In genomic region chr7:27737178-27737577, GRCh38 we compare ENCODE assay signal across 26 cellular contexts. TPM values are rescaled to one million over a fixed set of nuclear protein-coding genes. Genes with fewer than 3 reads are reported as not detected.
A peak's percentile ranks its signal among the peaks of the same experiment; 100 is the strongest.
DNase-seq lines count a peak whose midpoint lies in the region; ATAC-seq, FAIRE-seq and TF ChIP-seq lines count a peak whose summit lies in the region.
"Had no signal": no experiment of that assay in that cellular context is flagged by ENCODE, and none has a peak within 500 bp of the region (broad histone marks: within the 10 kb centered on the region; RNA-seq: fewer than 3 reads in every experiment).

No MANE protein-coding gene starts in this region.

- H3K27me3 ChIP-seq in K562 (ENCODE audit: control insufficient read depth in 2 of 2, insufficient read depth in 2 of 2, low read length in 2 of 2), result no peaks in the 10 kb centered on the region
- H3K27me3 ChIP-seq in mesenchymal stem cell (ENCODE audit: control insufficient read depth in 1 of 2, insufficient read depth in 1 of 2, low read length in 2 of 2), result no peaks in the 10 kb centered on the region
- H3K27me3 ChIP-seq in stomach smooth muscle (ENCODE audit: control insufficient read depth in 1 of 2, insufficient read depth in 2 of 2, low read length in 2 of 2), result no peaks in the 10 kb centered on the region
- H3K27me3 ChIP-seq: BE2C had no signal

- POLR2A ChIA-PET in K562 (lab: Yijun Ruan, JAX), result interaction anchor here (1.0 to 1.2 kb wide), 2 partner anchors 22 to 75 kb away, joined by 3 read pairs; partner anchors contain the start of gene HIBADH

- H2AFZ ChIP-seq in K562 (ENCODE audit: low read depth, low read length) (peak overlapping the region; percentile 60), mesenchymal stem cell (ENCODE audit: low read depth, low read length) (no peak overlapping the region)

- intact Hi-C loops in Calu3 (cut with micrococcal nuclease; ENCODE audit: unreplicated experiment) (no loop called here), K562 (cut with micrococcal nuclease) (loop anchor here (5.0 kb wide), 1 partner anchor 45 kb away; no protein-coding TSS in a partner anchor)

- peaks cover 31% of the 10 kb centered on the region for H3K36me3 Mint-ChIP-seq in Calu3 (ENCODE audit: insufficient read depth, unreplicated experiment)
- no peaks in the 10 kb centered on the region for H3K36me3 Mint-ChIP-seq in activated naive CD8-positive, alpha-beta T cell treated with anti-CD3 and anti-CD28 coated beads for 36 hours

- peaks cover 19% of the 10 kb centered on the region for H3K79me2 ChIP-seq in K562 (ENCODE audit: control insufficient read depth, insufficient read depth, low read length)

- no peak overlapping the region for H3K4me3 ChIP-seq in K562
- H3K4me3 ChIP-seq in mesenchymal stem cell (ENCODE audit: insufficient read depth in 1 of 2, low read depth in 1 of 2, low read length in 2 of 2), result no peak overlapping the region
- H3K4me3 ChIP-seq in stomach smooth muscle (ENCODE audit: low read length in 2 of 2), result no peak overlapping the region

- no peak overlapping the region for H2BK12ac ChIP-seq in mesenchymal stem cell (ENCODE audit: low read length in 2 of 2)

- no peak overlapping the region for H3K18ac ChIP-seq in mesenchymal stem cell (ENCODE audit: low read depth in 1 of 2, low read length in 2 of 2)

- H3K4me2 ChIP-seq in K562 (ENCODE audit: insufficient read depth, low read length), result no peak overlapping the region
- no peak overlapping the region for H3K4me2 ChIP-seq in mesenchymal stem cell (ENCODE audit: low read length, poor library complexity, severe bottlenecking)
- H3K4me2 ChIP-seq: KMS-11, SK-N-SH had no signal

- H3K4me1 ChIP-seq in K562 (replicated peaks in 1 of 2; ENCODE audit: control insufficient read depth in 2 of 2, insufficient read depth in 2 of 2, low read length in 2 of 2), result peaks cover 5 to 11% of the 10 kb centered on the region in 2 experiments; a peak in 4 of 5 replicates
- H3K4me1 ChIP-seq in mesenchymal stem cell (ENCODE audit: control insufficient read depth, insufficient read depth, low read depth, low read length), result peaks cover 1% of the 10 kb centered on the region
- H3K4me1 ChIP-seq in stomach smooth muscle (ENCODE audit: control insufficient read depth, insufficient read depth, low read length), result no peaks in the 10 kb centered on the region

- no peak for TF ChIP-seq EP300 in K562 (IDR thresholded peaks at IDR 0.05; ENCODE audit: low read length)

- FAIRE-seq in K562 (lab: Jason Lieb, UNC), result no peak
- FAIRE-seq: H54, RCC 7860 had no signal

- H3K23ac ChIP-seq in mesenchymal stem cell (ENCODE audit: low read length in 2 of 2), result no peak overlapping the region

- H3K36me3 ChIP-seq in K562 (ENCODE audit: control insufficient read depth, insufficient read depth, low read length), result no peaks in the 10 kb centered on the region
- H3K36me3 ChIP-seq in mesenchymal stem cell (ENCODE audit: control insufficient read depth in 1 of 2, insufficient read depth in 2 of 2, low read depth in 1 of 2, low read length in 2 of 2), result no peaks in the 10 kb centered on the region
- no peaks in the 10 kb centered on the region for H3K36me3 ChIP-seq in stomach smooth muscle (ENCODE audit: control insufficient read depth in 2 of 2, insufficient read depth in 2 of 2, low read length in 2 of 2)
- H3K36me3 ChIP-seq: BE2C had no signal

- in situ Hi-C loops in K562 (cut with MboI), result no loop called here

- H3K27ac ChIP-seq in K562 (ENCODE audit: extremely low read depth, low read depth, low read length), result no peak overlapping the region
- no peak overlapping the region for H3K27ac ChIP-seq in mesenchymal stem cell (ENCODE audit: low read length, poor library complexity, severe bottlenecking)
- peak overlapping the region; percentile 6 for H3K27ac ChIP-seq in stomach smooth muscle (ENCODE audit: low read length)
- H3K27ac ChIP-seq: KMS-11 had no signal

- H2BK5ac ChIP-seq in mesenchymal stem cell (ENCODE audit: low read depth, low read length, poor library complexity, severe bottlenecking), result no peak overlapping the region

- peak overlapping the region; percentile 19 for H2BK120ac ChIP-seq in mesenchymal stem cell (ENCODE audit: low read depth, low read length)

- TF ChIP-seq RAD21 in K562 (CRISPR knock-in tag; conservative IDR thresholded peaks at IDR 0.05 in 1 of 2, IDR thresholded peaks at IDR 0.05 in 1 of 2), result no peak

- no peak overlapping the region for H4K8ac ChIP-seq in mesenchymal stem cell (ENCODE audit: low read length)

- H3K9ac ChIP-seq in K562 (ENCODE audit: insufficient read depth in 1 of 2, low read depth in 2 of 2, low read length in 2 of 2), result no peak overlapping the region
- H3K9ac ChIP-seq in mesenchymal stem cell (ENCODE audit: low read length), result no peak overlapping the region
- no peak overlapping the region for H3K9ac ChIP-seq in stomach smooth muscle (ENCODE audit: low read length in 2 of 2)
- H3K9ac ChIP-seq: KMS-11, SK-N-SH had no signal

- no TSS peak for BruUV-seq in Calu3 (replicated peaks; lab: Mats Ljungman, UMichigan)
- no TSS peak for BruUV-seq in K562 (replicated peaks; lab: Mats Ljungman, UMichigan)

- CTCF ChIA-PET in Calu3 (lab: Charles Lee) (interaction anchor here (1.1 kb wide), 1 partner anchor 17 kb away, joined by 5 read pairs; no protein-coding TSS in a partner anchor), K562 (lab: Yijun Ruan, JAX; ENCODE audit: low intra/inter-chr PET ratio) (no interaction called here)

- TF ChIP-seq CTCF in Calu3 (IDR thresholded peaks at IDR 0.05; ENCODE audit: unreplicated experiment) (no peak), K562 (IDR thresholded peaks at IDR 0.05 in 2 of 3, conservative IDR thresholded peaks at IDR 0.05 in 1 of 3; ENCODE audit: insufficient read depth in 2 of 3, low read depth in 1 of 3, low read length in 3 of 3) (no peak)

- no peaks in the 10 kb centered on the region for H3K9me3 Mint-ChIP-seq in Calu3 (ENCODE audit: low read depth, unreplicated experiment)
- H3K9me3 Mint-ChIP-seq in activated naive CD8-positive, alpha-beta T cell treated with anti-CD3 and anti-CD28 coated beads for 36 hours, result no peaks in the 10 kb centered on the region

- TF ChIP-seq POLR2A in K562 (conservative IDR thresholded peaks at IDR 0.05), result no peak

- DNase-seq in Calu3, result no peak
- DNase-seq in K562 (ENCODE audit: extremely low read depth in 1 of 4, low spot score in 3 of 4), result no peak
- no peak for DNase-seq in mesenchymal stem cell
- no peak for DNase-seq in GM19238 (ENCODE audit: insufficient read length, low spot score)
- no peak for DNase-seq in COR-L47 (lab: John Stamatoyannopoulos, UW)
- DNase-seq in cerebellum (ENCODE audit: low spot score), result no peak
- no peak for DNase-seq in activated naive CD8-positive, alpha-beta T cell treated with anti-CD3 and anti-CD28 coated beads for 36 hours
- DNase-seq: ACHN; BE2C; CD4-positive, CD25-positive, alpha-beta regulatory T cell; DMS 273 treated with DMSO at 0.1 percent for 48 hours; DMS79; EL; GF-D8; IMR-90; MM.1S; NCI-H1694; NCI-H2029 treated with DMSO at 0.1 percent for 48 hours; NCI-H446 treated with DMSO at 0.1 percent for 48 hours; NCI-H526 treated with DMSO at 0.1 percent for 48 hours; SK-N-SH; SW 1271 had no signal

- no peak overlapping the region for H4K91ac ChIP-seq in mesenchymal stem cell (ENCODE audit: low read length)

- 0 out of 2 replicates have a peak, but pooled peaks cover 4% of the 10 kb centered on the region for H4K20me1 ChIP-seq in K562 (replicated peaks; ENCODE audit: control insufficient read depth, insufficient read depth, low read length)

- H3K4me3 Mint-ChIP-seq in Calu3 (ENCODE audit: low read depth, unreplicated experiment), result peak overlapping the region; percentile 3
- H3K4me3 Mint-ChIP-seq in activated naive CD8-positive, alpha-beta T cell treated with anti-CD3 and anti-CD28 coated beads for 36 hours, result no peak overlapping the region

- 100% methylated on average over 2 of the region's 2 CpGs for WGBS in K562 (ENCODE audit: insufficient coverage, low coverage, missing lambda C conversion rate)
- WGBS in mesenchymal stem cell, result 100% methylated on average over 2 of the region's 2 CpGs

- no peak overlapping the region for H2BK15ac ChIP-seq in mesenchymal stem cell (ENCODE audit: low read depth, poor library complexity, severe bottlenecking)

- no peak overlapping the region for H3K14ac ChIP-seq in mesenchymal stem cell (ENCODE audit: low read length in 2 of 2)

- no peaks in the 10 kb centered on the region for H3K9me3 ChIP-seq in K562 (replicated peaks; ENCODE audit: control insufficient read depth, insufficient read depth, low read depth, low read length)
- H3K9me3 ChIP-seq in mesenchymal stem cell (ENCODE audit: control insufficient read depth, low read length), result no peaks in the 10 kb centered on the region
- no peaks in the 10 kb centered on the region for H3K9me3 ChIP-seq in stomach smooth muscle (ENCODE audit: control insufficient read depth in 2 of 2, low read length in 2 of 2)
- H3K9me3 ChIP-seq: BE2C, SK-N-SH had no signal

- no peak for ATAC-seq in K562

- peaks cover 1% of the 10 kb centered on the region for H3K79me1 ChIP-seq in mesenchymal stem cell (replicated peaks; ENCODE audit: low read length, poor library complexity, severe bottlenecking)

- no peak overlapping the region for H2AK5ac ChIP-seq in mesenchymal stem cell (ENCODE audit: low read length, severe bottlenecking)

- no peak overlapping the region for H3K4ac ChIP-seq in mesenchymal stem cell (ENCODE audit: low read depth in 1 of 2, low read length in 2 of 2)

- peaks cover 45% of the 10 kb centered on the region for H3K4me1 Mint-ChIP-seq in Calu3 (ENCODE audit: low read depth, unreplicated experiment)
- peaks cover 22% of the 10 kb centered on the region for H3K4me1 Mint-ChIP-seq in activated naive CD8-positive, alpha-beta T cell treated with anti-CD3 and anti-CD28 coated beads for 36 hours

- H3K27ac Mint-ChIP-seq in Calu3 (ENCODE audit: unreplicated experiment), result peak overlapping the region; percentile 42
- H3K27ac Mint-ChIP-seq in activated naive CD8-positive, alpha-beta T cell treated with anti-CD3 and anti-CD28 coated beads for 36 hours, result no peak overlapping the region

- no peaks in the 10 kb centered on the region for H3K9me1 ChIP-seq in K562 (ENCODE audit: control insufficient read depth, insufficient read depth, low read length)

- H3K27me3 Mint-ChIP-seq in Calu3 (ENCODE audit: unreplicated experiment), result no peaks in the 10 kb centered on the region
- no peaks in the 10 kb centered on the region for H3K27me3 Mint-ChIP-seq in activated naive CD8-positive, alpha-beta T cell treated with anti-CD3 and anti-CD28 coated beads for 36 hours

RNA-seq across cellular contexts. Expression of gene TAX1BP1, which starts 2.8 kb away (rescaled TPM):
- total RNA-seq in Calu3 (2022) (190 TPM in 2 replicates), K562 (2014; rRNA removed) (43.2 and 49.0 TPM in 2 replicates), K562 (2014; rRNA removed; fragmentation: Illumina TruSeq; extraction: Trizol) (75.9 and 91.9 TPM in 2 replicates), K562 (2015; rRNA removed; fragmentation: Illumina TruSeq; extraction: Trizol) (58.9 and 64.7 TPM in 2 replicates), K562 (2021) (59.5 and 61.8 TPM in 2 replicates), cerebellum (65.3 TPM)
- total RNA-seq in K562 (2011; cell fraction: chromatin; rRNA removed; ENCODE audit: low replicate concordance), result 31.5 and 80.4 TPM in 2 replicates
- total RNA-seq in K562 (2011; cell fraction: nucleolus; rRNA removed), result 20.5 and 28.6 TPM in 2 replicates
- 35.2 and 42.7 TPM in 2 replicates for total RNA-seq in K562 (2011; cell fraction: nucleoplasm; rRNA removed)
- polyA plus RNA-seq in K562 (2011; rRNA removed) (113 and 119 TPM in 2 replicates), K562 (2014; fragmentation: Illumina TruSeq; extraction: Trizol) (81.8 and 94.3 TPM in 2 replicates), K562 (2014; fragmentation: Nextera tagmentation; extraction: Ambion mirVana) (100 to 1,000 TPM; 109 TPM), K562 (2014; rRNA removed) (60.7 and 63.1 TPM in 2 replicates)
- polyA plus RNA-seq in K562 (2011; cell fraction: cytosol; rRNA removed), result 37.4 and 69.9 TPM in 2 replicates
- 30.8 and 48.8 TPM in 2 replicates for polyA plus RNA-seq in K562 (2011; cell fraction: nucleus; rRNA removed)
- 62.0 and 83.0 TPM in 2 replicates for polyA plus RNA-seq in K562 (2012)
- 90.9 and 117 TPM in 2 replicates for polyA minus RNA-seq in K562 (2011; rRNA and poly(A)+ RNA removed)
- polyA minus RNA-seq in K562 (2011; cell fraction: cytosol; rRNA and poly(A)+ RNA removed), result 20.3 and 22.8 TPM in 2 replicates
- polyA minus RNA-seq in K562 (2011; cell fraction: nucleus; rRNA and poly(A)+ RNA removed), result 57.8 and 99.0 TPM in 2 replicates
- 106 TPM for polyA plus RNA-seq in mesenchymal stem cell (2013, experiment 1 of 2)
- polyA plus RNA-seq in mesenchymal stem cell (2013, experiment 2 of 2), result 109 TPM
- total RNA-seq in activated naive CD8-positive, alpha-beta T cell treated with anti-CD3 and anti-CD28 coated beads for 36 hours, result 10 to 100 TPM; 72.5 to 74.8 TPM
